27 cellular contexts compared by ENCODE assay signal in the genomic region with DNA sequence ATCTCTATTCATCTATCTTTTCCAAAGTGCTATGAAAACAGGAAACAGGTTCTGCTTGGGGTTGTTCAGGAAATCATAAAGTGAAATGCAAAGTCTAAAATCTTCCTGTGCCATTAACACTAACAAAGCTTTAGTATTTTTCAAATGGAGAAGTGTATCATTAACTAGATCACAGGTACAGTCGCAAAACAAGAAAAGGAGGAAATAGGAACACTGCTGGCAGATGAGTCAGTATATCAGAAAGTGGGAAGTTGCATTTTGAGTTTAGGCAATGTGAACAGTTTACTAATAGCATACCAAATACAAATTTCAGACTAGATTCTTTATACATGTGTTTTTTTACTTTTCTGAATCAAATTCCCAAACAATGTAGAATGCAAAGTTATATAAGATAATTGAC.
DNase-seq lines count a peak whose midpoint lies in the region; ATAC-seq, FAIRE-seq and TF ChIP-seq lines count a peak whose summit lies in the region.
"Had no signal": no experiment of that assay in that cellular context is flagged by ENCODE, and none has a peak within 500 bp of the region (broad histone marks: within the 10 kb centered on the region; RNA-seq: fewer than 3 reads in every experiment).

No MANE protein-coding gene starts in this region.

- peak; percentile 3 to 36 for DNase-seq in NOMO-1 (lab: John Stamatoyannopoulos, UW; ENCODE audit: unreplicated experiment in 2 of 2)
- no peak for DNase-seq in NOMO-1 treated with dmso at 0.1 percent for 144 hours (lab: John Stamatoyannopoulos, UW; ENCODE audit: unreplicated experiment)
- DNase-seq in NB4 (ENCODE audit: low read depth) = peak; percentile 7
- no peak for DNase-seq in MCF 10A (ENCODE audit: unreplicated experiment)
- no peak for DNase-seq in NCI-H146 treated with DMSO at 0.1 percent for 48 hours (lab: John Stamatoyannopoulos, UW; ENCODE audit: unreplicated experiment)
- DNase-seq: DND-41, GM23248, H9, HFFc6, KG1, NCI-H1092, NCI-H1436, NCI-H2029, NCI-H524 treated with DMSO at 0.1 percent for 48 hours, NCI-H82, PC-9, RPMI8226, SHP77, T-helper 2 cell had no signal

- intact Hi-C loops in MCF 10A (cut with micrococcal nuclease) = no loop called here

- ATAC-seq in HG03521 (IDR thresholded peaks at IDR 0.05; ENCODE audit: unreplicated experiment) (no peak), HG02852 (IDR thresholded peaks at IDR 0.05; ENCODE audit: unreplicated experiment) (no peak)

- H3K27ac Mint-ChIP-seq in MCF 10A (ENCODE audit: low read depth, unreplicated experiment) = no peak overlapping the region
- H3K27ac Mint-ChIP-seq: B cell, CD14-positive monocyte, H9, HFFc6 had no signal

- no peaks in the 10 kb centered on the region for H3K27me3 Mint-ChIP-seq in MCF 10A (ENCODE audit: insufficient read depth, unreplicated experiment)
- H3K27me3 Mint-ChIP-seq: B cell had no signal

- no peak overlapping the region for H3K4me3 Mint-ChIP-seq in MCF 10A (ENCODE audit: unreplicated experiment)
- H3K4me3 Mint-ChIP-seq: B cell, CD14-positive monocyte, H9, HFFc6 had no signal

- TF ChIP-seq POLR2A in NB4 (IDR thresholded peaks at IDR 0.05; ENCODE audit: extremely low read depth, insufficient read length) = no peak

- no peak overlapping the region for H3K4me3 ChIP-seq in NB4 (ENCODE audit: low read depth, low read length)
- H3K4me3 ChIP-seq: GM23248, PC-9 had no signal

- H3K36me3 Mint-ChIP-seq in MCF 10A (ENCODE audit: insufficient read depth, unreplicated experiment) = no peaks in the 10 kb centered on the region
- H3K36me3 Mint-ChIP-seq: CD14-positive monocyte had no signal

- no TSS peak for BruUV-seq in MCF 10A (replicated peaks; lab: Mats Ljungman, UMichigan)

- POLR2A ChIA-PET in MCF 10A (lab: Yijun Ruan, JAX) = no interaction called here

- H3K4me1 Mint-ChIP-seq in MCF 10A (ENCODE audit: insufficient read depth, unreplicated experiment) = no peaks in the 10 kb centered on the region
- H3K4me1 Mint-ChIP-seq: B cell had no signal

- CTCF ChIA-PET in MCF 10A (lab: Yijun Ruan, JAX) = no interaction called here

- FAIRE-seq in islet of Langerhans (lab: Jason Lieb, UNC) = peak; percentile 41
- FAIRE-seq: A204.1, D721Med, GM12892 had no signal

- H3K9me3 Mint-ChIP-seq in MCF 10A (ENCODE audit: unreplicated experiment) = no peaks in the 10 kb centered on the region
- H3K9me3 Mint-ChIP-seq: H9 had no signal

- TF ChIP-seq CTCF in NB4 (IDR thresholded peaks at IDR 0.05; ENCODE audit: low read depth, low read length) (no peak), MCF 10A (IDR thresholded peaks at IDR 0.05; ENCODE audit: unreplicated experiment) (no peak)

Comparison
In these comparisons a context has a peak if more than half of its experiments do, and no peak if none do; other contexts are left out.
1. DNase-seq: peak in NOMO-1 (2 of 2) and NB4 (single experiment); none in NOMO-1 treated with dmso at 0.1 percent for 144 hours (single experiment), MCF 10A (single experiment) and NCI-H146 treated with DMSO at 0.1 percent for 48 hours (single experiment).